In genomic region chr5:55438931-55439477, GRCh38 we compare ENCODE assay signal across 10 cellular contexts.
A peak's percentile ranks its signal among the peaks of the same experiment; 100 is the strongest.
DNase-seq lines count a peak whose midpoint lies in the region; ATAC-seq and TF ChIP-seq lines count a peak whose summit lies in the region.
"Had no signal": no experiment of that assay in that cellular context is flagged by ENCODE, and none has a peak within 500 bp of the region (broad histone marks: within the 10 kb centered on the region; RNA-seq: fewer than 3 reads in every experiment).

No MANE protein-coding gene starts in this region.

- in situ Hi-C loops in mammary epithelial cell (cut with MboI; ENCODE audit: low sequenced_read_pairs in 2 of 2): no loop called here

- H2AFZ ChIP-seq in mammary epithelial cell (ENCODE audit: low read depth, low read length): no peak overlapping the region

- H3K27me3 Mint-ChIP-seq in stimulated activated naive B cell treated with anti-CD40 and anti-IgM and Interleukin-4, amounts not matched to agents 10 μg/mL and 1 μg/mL and 100 μg/mL, for 72 hours: no peaks in the 10 kb centered on the region
- H3K27me3 Mint-ChIP-seq: activated naive CD8-positive, alpha-beta T cell treated with anti-CD3 and anti-CD28 coated beads, Interleukin-2, amount 10 ng/mL, durations not matched to agents 7 days and 5 days had no signal

- H3K79me2 ChIP-seq in mammary epithelial cell (ENCODE audit: insufficient read depth, low read length): no peaks in the 10 kb centered on the region

- H3K4me3 Mint-ChIP-seq in stimulated activated naive B cell treated with anti-CD40 and anti-IgM and Interleukin-4, amounts not matched to agents 10 μg/mL and 1 μg/mL and 100 μg/mL, for 72 hours: no peak overlapping the region
- H3K4me3 Mint-ChIP-seq: activated naive CD8-positive, alpha-beta T cell treated with anti-CD3 and anti-CD28 coated beads, Interleukin-2, amount 10 ng/mL, durations not matched to agents 7 days and 5 days had no signal

- no peaks in the 10 kb centered on the region for H3K9me3 ChIP-seq in mammary epithelial cell (replicated peaks; ENCODE audit: insufficient read depth, low read length)
- H3K9me3 ChIP-seq in left lung: peaks cover 0 to 5% of the 10 kb centered on the region in 2 donors
- H3K9me3 ChIP-seq: neutrophil had no signal

- no peaks in the 10 kb centered on the region for H4K20me1 ChIP-seq in mammary epithelial cell (ENCODE audit: insufficient read depth, low read length)

- peak overlapping the region; percentile 19 for H3K27ac ChIP-seq in mammary epithelial cell (ENCODE audit: insufficient read depth, low read depth, low read length)
- peak overlapping the region; percentile 31 to 67 for H3K27ac ChIP-seq in left lung
- H3K27ac ChIP-seq: neutrophil had no signal

- H3K4me2 ChIP-seq in mammary epithelial cell (ENCODE audit: insufficient read depth, low read depth, low read length): peak overlapping the region; percentile 3

- peaks cover 28 to 48% of the 10 kb centered on the region in 2 donors for H3K36me3 Mint-ChIP-seq in stimulated activated naive B cell treated with anti-CD40 and anti-IgM and Interleukin-4, amounts not matched to agents 10 μg/mL and 1 μg/mL and 100 μg/mL, for 72 hours

- CTCF ChIA-PET in mammary epithelial cell (lab: Charles Lee; ENCODE audit: low non-redundant PET): no interaction called here

- H3K36me3 ChIP-seq in mammary epithelial cell (ENCODE audit: insufficient read depth, low read length) (no peaks in the 10 kb centered on the region), left lung (no peaks in the 10 kb centered on the region)
- H3K36me3 ChIP-seq: neutrophil had no signal

- 87% methylated on average over 4 of the region's 4 CpGs for WGBS in mammary epithelial cell (ENCODE audit: low coverage, missing lambda C conversion rate)

- no peaks in the 10 kb centered on the region for H3K27me3 ChIP-seq in mammary epithelial cell (ENCODE audit: insufficient read depth, low read length)
- H3K27me3 ChIP-seq in left lung: no peaks in the 10 kb centered on the region

- dilution Hi-C loops in mammary epithelial cell (cut with HindIII; ENCODE audit: low sequenced_read_pairs): no loop called here

- H3K4me1 Mint-ChIP-seq in stimulated activated naive B cell treated with anti-CD40 and anti-IgM and Interleukin-4, amounts not matched to agents 10 μg/mL and 1 μg/mL and 100 μg/mL, for 72 hours: peaks cover 16 to 31% of the 10 kb centered on the region in 2 donors

- H3K27ac Mint-ChIP-seq in stimulated activated naive B cell treated with anti-CD40 and anti-IgM and Interleukin-4, amounts not matched to agents 10 μg/mL and 1 μg/mL and 100 μg/mL, for 72 hours: peak overlapping the region; percentile 80
- H3K27ac Mint-ChIP-seq: activated naive CD8-positive, alpha-beta T cell treated with anti-CD3 and anti-CD28 coated beads, Interleukin-2, amount 10 ng/mL, durations not matched to agents 7 days and 5 days had no signal

- intact Hi-C loops in mammary epithelial cell (cut with micrococcal nuclease): loop anchor here (5.0 kb wide), 1 partner anchor 153 kb away; no protein-coding TSS in a partner anchor
- intact Hi-C loops in left lung (cut with DNase I): no loop called here

- DNase-seq in HCEC 1CT (peak; percentile 86), mammary epithelial cell (no peak), left lung (no peak), SIG-M5 treated with dmso at 0.1 percent for 504 hours (lab: John Stamatoyannopoulos, UW; ENCODE audit: unreplicated experiment) (no peak), NCI-H2029 (lab: John Stamatoyannopoulos, UW) (no peak), NCI-H2107 (lab: John Stamatoyannopoulos, UW) (no peak)
- DNase-seq in stimulated activated naive B cell treated with anti-CD40 and anti-IgM and Interleukin-4, amounts not matched to agents 10 μg/mL and 1 μg/mL and 100 μg/mL, for 72 hours: no peak
- DNase-seq: activated naive CD8-positive, alpha-beta T cell treated with anti-CD3 and anti-CD28 coated beads, Interleukin-2, amount 10 ng/mL, durations not matched to agents 7 days and 5 days had no signal

- ATAC-seq in left lung (peak; percentile 71), GM21515 (IDR thresholded peaks at IDR 0.05; ENCODE audit: unreplicated experiment) (no peak)
- ATAC-seq in stimulated activated naive B cell treated with anti-CD40 and anti-IgM and Interleukin-4, amounts not matched to agents 10 μg/mL and 1 μg/mL and 100 μg/mL, for 72 hours (replicated peaks): no peak

- peaks cover 14 to 15% of the 10 kb centered on the region in 2 donors for H3K9me3 Mint-ChIP-seq in stimulated activated naive B cell treated with anti-CD40 and anti-IgM and Interleukin-4, amounts not matched to agents 10 μg/mL and 1 μg/mL and 100 μg/mL, for 72 hours

- H3K9ac ChIP-seq in mammary epithelial cell (ENCODE audit: insufficient read depth, low read length): no peak overlapping the region

- H3K4me1 ChIP-seq in mammary epithelial cell (ENCODE audit: insufficient read depth, low read length): peaks cover 25% of the 10 kb centered on the region
- H3K4me1 ChIP-seq in left lung: peaks cover 11 to 13% of the 10 kb centered on the region in 2 donors

- TF ChIP-seq CTCF in mammary epithelial cell (conservative IDR thresholded peaks at IDR 0.05 in 1 of 2, IDR thresholded peaks at IDR 0.05 in 1 of 2; ENCODE audit: extremely low read depth in 1 of 2, insufficient read depth in 1 of 2, low read depth in 1 of 2, low read length in 2 of 2): no peak
- TF ChIP-seq CTCF in left lung (IDR thresholded peaks at IDR 0.05): no peak

- H3K4me3 ChIP-seq in mammary epithelial cell (replicated peaks in 1 of 3; ENCODE audit: insufficient read depth in 1 of 3, low read depth in 2 of 3, low read length in 3 of 3): no peak overlapping the region
- no peak overlapping the region for H3K4me3 ChIP-seq in left lung

- BruUV-seq in mammary epithelial cell (replicated peaks; lab: Mats Ljungman, UMichigan): no TSS peak
